In the genomic region with DNA sequence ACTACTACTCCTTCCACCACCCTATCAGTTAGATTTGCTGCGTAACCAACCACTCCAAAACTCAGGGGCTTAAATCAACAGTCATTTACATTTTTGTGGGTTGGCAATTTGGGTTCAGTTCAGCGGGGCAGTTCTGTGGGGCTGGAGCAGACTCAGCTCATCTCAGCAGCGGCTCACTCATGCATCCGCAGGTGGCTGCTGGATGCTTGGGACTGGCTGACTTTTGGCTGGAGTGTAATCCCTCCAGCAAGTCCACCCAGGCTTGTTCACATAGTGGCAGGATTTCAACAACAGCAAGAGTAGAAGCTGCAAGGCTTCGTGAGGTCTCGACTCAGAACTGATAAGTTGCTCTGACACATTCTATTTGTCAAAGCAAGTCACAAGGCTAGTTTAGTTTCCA, we compare ENCODE assay signal across 18 cellular contexts.
DNase-seq lines count a peak whose midpoint lies in the region; ATAC-seq and TF ChIP-seq lines count a peak whose summit lies in the region.
"Had no signal": no experiment of that assay in that cellular context is flagged by ENCODE, and none has a peak within 500 bp of the region (broad histone marks: within the 10 kb centered on the region; RNA-seq: fewer than 3 reads in every experiment).

No MANE protein-coding gene starts in this region.

- no peaks in the 10 kb centered on the region; the same call in 1 of the 2 replicates for H3K27me3 Mint-ChIP-seq in WTC11 (ENCODE audit: low read depth)
- H3K27me3 Mint-ChIP-seq in neural progenitor cell (ENCODE audit: insufficient read depth, low read depth) = no peaks in the 10 kb centered on the region
- H3K27me3 Mint-ChIP-seq: CD4-positive, CD25-positive, alpha-beta regulatory T cell; IgD-negative memory B cell had no signal

- H3K4me3 ChIP-seq in neural progenitor cell (no peak overlapping the region), uterus (no peak overlapping the region)
- H3K4me3 ChIP-seq: Peyer's patch, SJCRH30 had no signal

- H2AFZ ChIP-seq in neural progenitor cell (replicated peaks) = no peak overlapping the region

- ATAC-seq in WTC11 = peak; percentile 75
- no peak for ATAC-seq in HG03571 (IDR thresholded peaks at IDR 0.05; ENCODE audit: unreplicated experiment)

- no peak overlapping the region for H3K4me3 Mint-ChIP-seq in WTC11
- no peak overlapping the region for H3K4me3 Mint-ChIP-seq in neural progenitor cell
- H3K4me3 Mint-ChIP-seq: CD4-positive, CD25-positive, alpha-beta regulatory T cell; IgD-negative memory B cell had no signal

- H3K9me3 ChIP-seq in neural progenitor cell (ENCODE audit: low read depth) (no peaks in the 10 kb centered on the region), uterus (no peaks in the 10 kb centered on the region)
- H3K9me3 ChIP-seq: Peyer's patch, SJCRH30 had no signal

- peak; percentile 87 for DNase-seq in Daoy (ENCODE audit: low read depth)
- peak; percentile 38 for DNase-seq in H4 (ENCODE audit: low spot score)
- no peak for DNase-seq in WTC11 (ENCODE audit: low spot score)
- DNase-seq in neural progenitor cell (ENCODE audit: low spot score) = peak; percentile 49
- no peak for DNase-seq in uterus
- no peak for DNase-seq in NCI-H1930 (lab: John Stamatoyannopoulos, UW)
- DNase-seq: CD4-positive, CD25-positive, alpha-beta regulatory T cell; DMS79 treated with DMSO at 0.1 percent for 48 hours; GOT3; MV-4-11; NCI-H1105 treated with DMSO at 0.1 percent for 48 hours; NCI-H2107; NCI-H446 treated with DMSO at 0.1 percent for 48 hours; NCI-H774; Peyer's patch; SJCRH30 had no signal

- H3K4me1 Mint-ChIP-seq in WTC11 (peaks cover 7% of the 10 kb centered on the region), neural progenitor cell (no peaks in the 10 kb centered on the region)
- H3K4me1 Mint-ChIP-seq: CD4-positive, CD25-positive, alpha-beta regulatory T cell; IgD-negative memory B cell had no signal

- H3K36me3 ChIP-seq in neural progenitor cell (no peaks in the 10 kb centered on the region), uterus (no peaks in the 10 kb centered on the region)
- H3K36me3 ChIP-seq: Peyer's patch, SJCRH30 had no signal

- TF ChIP-seq POLR2A in uterus (IDR thresholded peaks at IDR 0.05) = no peak

- CTCF ChIA-PET in WTC11 (lab: Charles Lee) = interaction anchor here (0.6 to 1.8 kb wide), 5 partner anchors 13 to 127 kb away, joined by 3 to 4 read pairs (median 3); no protein-coding TSS in a partner anchor

- 0 out of 2 replicates have a peak, but pooled peaks cover 2% of the 10 kb centered on the region for H3K36me3 Mint-ChIP-seq in WTC11
- H3K36me3 Mint-ChIP-seq in neural progenitor cell = no peaks in the 10 kb centered on the region
- H3K36me3 Mint-ChIP-seq: CD4-positive, CD25-positive, alpha-beta regulatory T cell; IgD-negative memory B cell had no signal

- no peak overlapping the region for H3K9ac ChIP-seq in neural progenitor cell

- TF ChIP-seq CTCF in WTC11 (IDR thresholded peaks at IDR 0.05) (no peak), neural progenitor cell (IDR thresholded peaks at IDR 0.05) (no peak), uterus (IDR thresholded peaks at IDR 0.05) (no peak)

- no peaks in the 10 kb centered on the region for H4K20me1 ChIP-seq in neural progenitor cell (ENCODE audit: low read depth)

- H3K79me2 ChIP-seq in neural progenitor cell (ENCODE audit: low read depth) = no peaks in the 10 kb centered on the region

- H3K4me1 ChIP-seq in neural progenitor cell (no peaks in the 10 kb centered on the region), uterus (no peaks in the 10 kb centered on the region)
- H3K4me1 ChIP-seq: Peyer's patch, SJCRH30 had no signal

- POLR2A ChIA-PET in WTC11 (lab: Charles Lee) = no interaction called here

- no peak overlapping the region for H3K4me2 ChIP-seq in neural progenitor cell

- no peak overlapping the region for H3K27ac Mint-ChIP-seq in WTC11
- no peak overlapping the region for H3K27ac Mint-ChIP-seq in neural progenitor cell
- H3K27ac Mint-ChIP-seq: CD4-positive, CD25-positive, alpha-beta regulatory T cell; IgD-negative memory B cell had no signal

- H3K27me3 ChIP-seq in neural progenitor cell (no peaks in the 10 kb centered on the region), uterus (no peaks in the 10 kb centered on the region)
- H3K27me3 ChIP-seq: Peyer's patch had no signal

- H3F3A ChIP-seq in neural progenitor cell (ENCODE audit: low read depth) = peaks cover 3% of the 10 kb centered on the region

- intact Hi-C loops in uterus (cut with DNase I; ENCODE audit: low total_unique reads) = no loop called here

- H3K27ac ChIP-seq in neural progenitor cell (no peak overlapping the region), uterus (no peak overlapping the region)
- H3K27ac ChIP-seq: Peyer's patch, SJCRH30 had no signal

- H3K9me3 Mint-ChIP-seq in WTC11 = peaks cover 3% of the 10 kb centered on the region
- no peaks in the 10 kb centered on the region for H3K9me3 Mint-ChIP-seq in neural progenitor cell
- H3K9me3 Mint-ChIP-seq: CD4-positive, CD25-positive, alpha-beta regulatory T cell; IgD-negative memory B cell had no signal

TF ChIP-seq in WTC11, 78 proteins besides CTCF, POLR2A, EP300 and RAD21:
- TF ChIP-seq, protein P1, sequence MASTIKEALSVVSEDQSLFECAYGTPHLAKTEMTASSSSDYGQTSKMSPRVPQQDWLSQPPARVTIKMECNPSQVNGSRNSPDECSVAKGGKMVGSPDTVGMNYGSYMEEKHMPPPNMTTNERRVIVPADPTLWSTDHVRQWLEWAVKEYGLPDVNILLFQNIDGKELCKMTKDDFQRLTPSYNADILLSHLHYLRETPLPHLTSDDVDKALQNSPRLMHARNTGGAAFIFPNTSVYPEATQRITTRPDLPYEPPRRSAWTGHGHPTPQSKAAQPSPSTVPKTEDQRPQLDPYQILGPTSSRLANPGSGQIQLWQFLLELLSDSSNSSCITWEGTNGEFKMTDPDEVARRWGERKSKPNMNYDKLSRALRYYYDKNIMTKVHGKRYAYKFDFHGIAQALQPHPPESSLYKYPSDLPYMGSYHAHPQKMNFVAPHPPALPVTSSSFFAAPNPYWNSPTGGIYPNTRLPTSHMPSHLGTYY (CRISPR knock-in tag; IDR thresholded peaks at IDR 0.05) = no peak

Comparison
In these comparisons a context has a peak if more than half of its experiments do, and no peak if none do; other contexts are left out.
1. DNase-seq: peak in Daoy (single experiment), H4 (single experiment) and neural progenitor cell (single experiment); none in WTC11 (single experiment), uterus (0 of 2) and NCI-H1930 (0 of 2).